ENCODE assay signal across 17 cellular contexts in the genomic region with DNA sequence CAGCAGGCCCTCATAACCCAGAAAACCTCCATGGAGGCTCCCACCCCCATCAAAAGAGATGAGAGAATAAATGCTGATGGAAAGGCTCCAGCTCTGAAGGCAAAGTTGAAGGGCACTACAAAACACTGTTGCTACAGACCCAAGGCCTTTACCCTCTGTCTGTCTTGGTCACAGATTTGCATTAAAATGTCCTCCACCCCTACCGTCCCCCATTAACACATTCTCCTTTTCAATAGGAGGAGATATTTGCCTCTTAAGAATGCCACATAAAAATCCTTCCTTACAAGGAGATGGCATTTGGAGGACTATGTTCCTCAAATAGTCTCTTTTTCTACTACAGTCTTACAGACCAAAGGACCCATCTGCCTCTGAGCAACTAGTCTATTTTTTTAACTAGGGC.
DNase-seq lines count a peak whose midpoint lies in the region; ATAC-seq, FAIRE-seq and TF ChIP-seq lines count a peak whose summit lies in the region.
"Had no signal": no experiment of that assay in that cellular context is flagged by ENCODE, and none has a peak within 500 bp of the region (broad histone marks: within the 10 kb centered on the region; RNA-seq: fewer than 3 reads in every experiment).

No MANE protein-coding gene starts in this region.

- H3K9me3 ChIP-seq in HAP-1 = no peaks in the 10 kb centered on the region
- no peaks in the 10 kb centered on the region for H3K9me3 ChIP-seq in H1 (ENCODE audit: insufficient read depth in 2 of 2, low read depth in 1 of 2, low read length in 1 of 2)
- H3K9me3 ChIP-seq in iPS DF 6.9 (ENCODE audit: control insufficient read depth, insufficient read depth, low read length) = no peaks in the 10 kb centered on the region
- no peaks in the 10 kb centered on the region for H3K9me3 ChIP-seq in OCI-LY7 (ENCODE audit: low read length)

- H4K20me1 ChIP-seq in H1 (replicated peaks in 1 of 2; ENCODE audit: control insufficient read depth in 1 of 2, insufficient read depth in 2 of 2, low read length in 2 of 2) (no peaks in the 10 kb centered on the region), OCI-LY7 (ENCODE audit: insufficient read depth, low read length) (no peaks in the 10 kb centered on the region)

- H2BK5ac ChIP-seq in H1 (ENCODE audit: low read depth, low read length) (0 out of 2 replicates have a peak overlapping the region, but pooled peaks have one; percentile 54), mesendoderm (ENCODE audit: low read length) (no peak overlapping the region)

- H4K91ac ChIP-seq in H1 (replicated peaks; ENCODE audit: insufficient read length, low read length) = no peak overlapping the region

- peak overlapping the region; percentile 56; the same call in 1 of the 2 replicates for H2BK12ac ChIP-seq in H1 (ENCODE audit: low read depth, low read length)

- H2BK20ac ChIP-seq in H1 (ENCODE audit: low read length) = no peak overlapping the region

- TF ChIP-seq EP300 in H1 (IDR thresholded peaks at IDR 0.05; ENCODE audit: borderline replicate concordance in 1 of 2, low read depth in 2 of 2, low read length in 2 of 2) = no peak

- peak; percentile 42 to 85 for DNase-seq in HAP-1 (ENCODE audit: low spot score in 2 of 2)
- peak in 1 of 2 experiments; percentile 9 for DNase-seq in H1 (ENCODE audit: low read depth in 1 of 2, low spot score in 2 of 2)
- peak; percentile 41 for DNase-seq in iPS DF 6.9 (ENCODE audit: low read depth, low spot score)
- DNase-seq in mesendoderm = peak; percentile 26
- DNase-seq in OCI-LY7 (ENCODE audit: low spot score) = no peak
- DNase-seq in NCI-H1436 treated with DMSO at 0.1 percent for 48 hours (lab: John Stamatoyannopoulos, UW) = no peak
- DNase-seq: C1 segment of cervical spinal cord; CD4-positive, alpha-beta T cell; DMS79; GM23248 had no signal

- H3K79me2 ChIP-seq in H1 (ENCODE audit: control insufficient read depth in 1 of 2, insufficient read depth in 2 of 2, low read length in 2 of 2) = no peaks in the 10 kb centered on the region
- H3K79me2 ChIP-seq in mesendoderm (ENCODE audit: control insufficient read depth, insufficient read depth, low read length) = no peaks in the 10 kb centered on the region
- no peaks in the 10 kb centered on the region for H3K79me2 ChIP-seq in OCI-LY7 (ENCODE audit: insufficient read depth, low read depth, low read length)

- H3K4me3 ChIP-seq in HAP-1 = no peak overlapping the region
- no peak overlapping the region for H3K4me3 ChIP-seq in H1 (ENCODE audit: extremely low read depth in 1 of 4, insufficient read depth in 2 of 4, low read depth in 3 of 4, low read length in 4 of 4)
- H3K4me3 ChIP-seq in iPS DF 6.9 (ENCODE audit: low read length) = no peak overlapping the region
- H3K4me3 ChIP-seq in mesendoderm (ENCODE audit: low read length) = no peak overlapping the region
- no peak overlapping the region for H3K4me3 ChIP-seq in OCI-LY7 (ENCODE audit: low read depth, low read length, poor library complexity, severe bottlenecking)
- H3K4me3 ChIP-seq: GM12878, GM23248 had no signal

- intact Hi-C loops in OCI-LY7 (cut with micrococcal nuclease; ENCODE audit: unreplicated experiment) = no loop called here

- H3K4ac ChIP-seq in H1 (replicated peaks; ENCODE audit: insufficient read length, low read depth, low read length) (no peak overlapping the region), mesendoderm (ENCODE audit: low read depth, low read length) (no peak overlapping the region)

- H3K9ac ChIP-seq in H1 (replicated peaks in 1 of 4; ENCODE audit: extremely low read depth in 1 of 4, low read depth in 3 of 4, low read length in 3 of 4) (no peak overlapping the region), mesendoderm (ENCODE audit: low read length) (no peak overlapping the region)
- H3K9ac ChIP-seq: GM23248 had no signal

- H3K36me3 ChIP-seq in HAP-1 (replicated peaks) (no peaks in the 10 kb centered on the region), H1 (ENCODE audit: control insufficient read depth in 2 of 4, insufficient read depth in 4 of 4, low read length in 3 of 4) (no peaks in the 10 kb centered on the region), iPS DF 6.9 (ENCODE audit: control insufficient read depth, insufficient read depth, low read length) (no peaks in the 10 kb centered on the region), mesendoderm (ENCODE audit: control insufficient read depth, insufficient read depth, low read length) (no peaks in the 10 kb centered on the region), OCI-LY7 (ENCODE audit: insufficient read depth, low read length) (no peaks in the 10 kb centered on the region)

- H4K5ac ChIP-seq in H1 (ENCODE audit: insufficient read length, low read depth, low read length) = no peak overlapping the region
- H4K5ac ChIP-seq in mesendoderm (ENCODE audit: low read length) = no peak overlapping the region

- H4K8ac ChIP-seq in H1 (ENCODE audit: extremely low read depth, insufficient read depth, low read length) = no peak overlapping the region
- no peak overlapping the region for H4K8ac ChIP-seq in mesendoderm (ENCODE audit: low read depth, low read length)

- in situ Hi-C loops in HAP-1 (cut with MboI; ENCODE audit: low sequenced_read_pairs) = no loop called here

- H3K4me2 ChIP-seq in H1 (ENCODE audit: insufficient read depth in 1 of 2, low read depth in 2 of 2, low read length in 2 of 2) = peak overlapping the region; percentile 36 to 39; a peak in 3 of 4 replicates
- no peak overlapping the region for H3K4me2 ChIP-seq in mesendoderm (ENCODE audit: low read length)
- no peak overlapping the region for H3K4me2 ChIP-seq in OCI-LY7 (ENCODE audit: low read length)

- H3K27ac ChIP-seq in H1 (ENCODE audit: low read depth, low read length) (no peak overlapping the region), iPS DF 6.9 (ENCODE audit: low read length) (no peak overlapping the region), mesendoderm (ENCODE audit: low read depth, low read length) (no peak overlapping the region), OCI-LY7 (ENCODE audit: low read depth, low read length, poor library complexity, severe bottlenecking) (no peak overlapping the region)
- H3K27ac ChIP-seq: GM23248 had no signal

- TF ChIP-seq CTCF in H1 (IDR thresholded peaks at IDR 0.05; ENCODE audit: control extremely low read depth in 1 of 3, insufficient read depth in 1 of 3, low read depth in 1 of 3, low read length in 3 of 3) = no peak
- no peak for TF ChIP-seq CTCF in OCI-LY7 (conservative IDR thresholded peaks at IDR 0.05; ENCODE audit: low read length)

- H2AK5ac ChIP-seq in H1 (ENCODE audit: low read depth, low read length) = no peak overlapping the region
- H2AK5ac ChIP-seq in mesendoderm (ENCODE audit: low read length) = no peak overlapping the region

- TF ChIP-seq POLR2A in H1 (IDR thresholded peaks at IDR 0.05; ENCODE audit: control extremely low read depth in 1 of 2, low read depth in 2 of 2, low read length in 2 of 2) = no peak

- 8% methylated on average over 1 of the region's 1 CpG; no CpG with 5 or more reads in 1 of the 2 experiments for whole genome bisulfite sequencing in H1 (ENCODE audit: extremely low coverage in 1 of 2, insufficient coverage in 1 of 2, insufficient read length in 1 of 2, insufficient replicate concordance in 2 of 2, low coverage in 1 of 2, low lambda C conversion rate in 2 of 2, missing lambda C conversion rate in 1 of 2), 2 experiments
- WGBS in iPS DF 6.9 (ENCODE audit: insufficient coverage, insufficient read length) = no CpG with 5 or more reads among the region's 1 CpG
- WGBS in mesendoderm (ENCODE audit: extremely low coverage, insufficient coverage, low lambda C conversion rate) = no CpG with 5 or more reads among the region's 1 CpG

- POLR2A ChIA-PET in H1 (lab: Charles Lee; ENCODE audit: partially characterized antibody) (no interaction called here), OCI-LY7 (lab: Charles Lee) (no interaction called here)

- H3K23ac ChIP-seq in H1 (ENCODE audit: insufficient read length) = no peak overlapping the region
- no peak overlapping the region for H3K23ac ChIP-seq in mesendoderm (ENCODE audit: low read length)

- H3K14ac ChIP-seq in H1 (ENCODE audit: insufficient read length) = no peak overlapping the region

- no peak for TF ChIP-seq RAD21 in H1 (IDR thresholded peaks at IDR 0.05 in 1 of 2, conservative IDR thresholded peaks at IDR 0.05 in 1 of 2; ENCODE audit: low read depth in 2 of 2, low read length in 2 of 2)

- no peaks in the 10 kb centered on the region for H3K9me2 ChIP-seq in OCI-LY7 (ENCODE audit: insufficient read depth, low read length)

- H3K27me3 ChIP-seq in HAP-1 (ENCODE audit: low read depth) = no peaks in the 10 kb centered on the region
- no peaks in the 10 kb centered on the region for H3K27me3 ChIP-seq in H1 (replicated peaks in 1 of 4; ENCODE audit: control insufficient read depth in 3 of 4, extremely low read depth in 1 of 4, insufficient read depth in 3 of 4, low read length in 3 of 4)
- no peaks in the 10 kb centered on the region for H3K27me3 ChIP-seq in iPS DF 6.9 (ENCODE audit: control insufficient read depth, insufficient read depth, low read length)
- no peaks in the 10 kb centered on the region for H3K27me3 ChIP-seq in mesendoderm (ENCODE audit: insufficient read depth, low read length, poor library complexity)

- peak; percentile 75 for FAIRE-seq in H1 (lab: Jason Lieb, UNC)
- FAIRE-seq: A204.1, GM12878, GM18507, HepG2 had no signal

- H3K18ac ChIP-seq in H1 (ENCODE audit: extremely low read depth, low read length) (no peak overlapping the region), mesendoderm (ENCODE audit: low read length) (no peak overlapping the region)

- H2BK15ac ChIP-seq in H1 (ENCODE audit: low read length) = no peak overlapping the region
- H2BK15ac ChIP-seq in mesendoderm (replicated peaks; ENCODE audit: low read depth) = no peak overlapping the region

- no peaks in the 10 kb centered on the region for H3K23me2 ChIP-seq in H1 (ENCODE audit: low read depth, low read length)

- no peak overlapping the region for H3K56ac ChIP-seq in H1 (replicated peaks; ENCODE audit: insufficient read length, low read depth, low read length)
- no peak overlapping the region for H3K56ac ChIP-seq in mesendoderm (ENCODE audit: low read length)

- H2BK120ac ChIP-seq in H1 (replicated peaks; ENCODE audit: low read depth, low read length) (no peak overlapping the region), mesendoderm (ENCODE audit: low read depth, low read length) (no peak overlapping the region)

- no TSS peak for BruUV-seq in OCI-LY7 (replicated peaks; lab: Mats Ljungman, UMichigan)

- H3K79me1 ChIP-seq in H1 (ENCODE audit: low read depth, low read length) = no peaks in the 10 kb centered on the region
- no peaks in the 10 kb centered on the region for H3K79me1 ChIP-seq in mesendoderm (ENCODE audit: low read length)

- H2AFZ ChIP-seq in H1 (ENCODE audit: low read length) = no peak overlapping the region
- no peak overlapping the region for H2AFZ ChIP-seq in OCI-LY7 (ENCODE audit: low read length)
- H2AFZ ChIP-seq: GM23248 had no signal

- peaks cover 38% of the 10 kb centered on the region for H3K4me1 ChIP-seq in HAP-1
- H3K4me1 ChIP-seq in H1 (replicated peaks in 1 of 4; ENCODE audit: control insufficient read depth in 3 of 4, insufficient read depth in 4 of 4, low read length in 3 of 4) = peaks cover 4 to 16% (median 14%) of the 10 kb centered on the region in 4 experiments; a peak in 6 of 7 replicates
- H3K4me1 ChIP-seq in iPS DF 6.9 (ENCODE audit: control insufficient read depth, insufficient read depth, low read length) = peaks cover 6% of the 10 kb centered on the region; the same call in 1 of the 2 replicates
- peaks cover 4% of the 10 kb centered on the region for H3K4me1 ChIP-seq in mesendoderm (ENCODE audit: control insufficient read depth, low read depth, low read length)
- no peaks in the 10 kb centered on the region for H3K4me1 ChIP-seq in OCI-LY7 (ENCODE audit: insufficient read depth, low read length, poor library complexity, severe bottlenecking)

- CTCF ChIA-PET in H1 (lab: Charles Lee; ENCODE audit: partially characterized antibody) = interaction anchor here (0.7 to 1.2 kb wide), 2 partner anchors 9 to 23 kb away, joined by 4 read pairs; no protein-coding TSS in a partner anchor
- CTCF ChIA-PET in OCI-LY7 (lab: Charles Lee; ENCODE audit: unreplicated experiment) = no interaction called here

- no peak for ATAC-seq in HG03460 (IDR thresholded peaks at IDR 0.05; ENCODE audit: unreplicated experiment)
- ATAC-seq in GM19467 (IDR thresholded peaks at IDR 0.05; ENCODE audit: unreplicated experiment) = no peak
- ATAC-seq: GM12878, HCT116, HepG2 had no signal

Comparison
In these comparisons a context has a peak if more than half of its experiments do, and no peak if none do; other contexts are left out.
1. DNase-seq: peak in HAP-1 (2 of 2), iPS DF 6.9 (single experiment) and mesendoderm (single experiment); none in OCI-LY7 (single experiment) and NCI-H1436 treated with DMSO at 0.1 percent for 48 hours (single experiment).
2. H3K4me2 ChIP-seq: peak in H1 (2 of 2); none in mesendoderm (single experiment) and OCI-LY7 (single experiment).